Comparison of ENCODE assay signal across 8 cellular contexts in genomic region chr11:47642099-47642855, GRCh38. TPM values are rescaled to one million over a fixed set of nuclear protein-coding genes. Genes with fewer than 3 reads are reported as not detected.
DNase-seq lines count a peak whose midpoint lies in the region; ATAC-seq and TF ChIP-seq lines count a peak whose summit lies in the region.

MTCH2 (minus strand) TSS chr11:47642559; CDS start chr11:47642465, 94 bp downstream.

- H3K36me3 ChIP-seq in SK-N-SH (replicated peaks in 1 of 2; ENCODE audit: control insufficient read depth in 1 of 2, insufficient read depth in 2 of 2, low read length in 1 of 2): peaks cover 12 to 20% of the 10 kb centered on the region in 2 experiments
- H3K36me3 ChIP-seq in testis (ENCODE audit: low read depth, missing control alignments): no peaks in the 10 kb centered on the region

- peak; percentile 89 for DNase-seq in NCI-H1048 (lab: John Stamatoyannopoulos, UW)
- peak; percentile 98 for DNase-seq in SK-N-SH
- DNase-seq in glomerular endothelial cell (ENCODE audit: extremely low read depth, low read depth, low spot score): peak; percentile 75
- DNase-seq in omental fat pad (ENCODE audit: low spot score): peak; percentile 82
- peak; percentile 95 for DNase-seq in testis

- H3K79me2 ChIP-seq in SK-N-SH (ENCODE audit: insufficient read depth): peaks cover 35% of the 10 kb centered on the region

- TF ChIP-seq CTCF in SK-N-SH (IDR thresholded peaks at IDR 0.05): no peak; the same call in 1 of the 2 replicates
- TF ChIP-seq CTCF in omental fat pad (IDR thresholded peaks at IDR 0.05): no peak
- TF ChIP-seq CTCF in testis (IDR thresholded peaks at IDR 0.05): peak; percentile 21 to 66 (median 53)

- H4K20me1 ChIP-seq in SK-N-SH (ENCODE audit: insufficient read depth): no peaks in the 10 kb centered on the region

- intact Hi-C loops in testis (cut with DNase I; ENCODE audit: low total_unique reads): no loop called here

- H3K4me1 ChIP-seq in SK-N-SH (ENCODE audit: control insufficient read depth in 1 of 2, insufficient read depth in 2 of 2, low read depth in 1 of 2, low read length in 1 of 2) (peaks cover 0 to 19% of the 10 kb centered on the region in 2 experiments; a peak in 3 of 4 replicates), testis (peaks cover 7% of the 10 kb centered on the region)

- peak within 1 kb of the TSS; percentile 95 for H2AFZ ChIP-seq in SK-N-SH (ENCODE audit: low read depth)

- no peaks in the 10 kb centered on the region for H3K27me3 Mint-ChIP-seq in activated naive CD4-positive, alpha-beta T cell treated with anti-CD3 and anti-CD28 coated beads, Interleukin-2, amount 50 U/mL, for 24 hours

- no peak for TF ChIP-seq RAD21 in SK-N-SH (IDR thresholded peaks at IDR 0.05; ENCODE audit: low read length)

- POLR2A ChIA-PET in SK-N-SH (lab: Yijun Ruan, JAX): interaction anchor here (0.6 kb wide), 1 partner anchor 132 kb away, joined by 3 read pairs; no protein-coding TSS in a partner anchor

- peak within 1 kb of the TSS; percentile 97 for H3K27ac Mint-ChIP-seq in activated naive CD4-positive, alpha-beta T cell treated with anti-CD3 and anti-CD28 coated beads, Interleukin-2, amount 50 U/mL, for 24 hours

- no peaks in the 10 kb centered on the region for H3F3A ChIP-seq in SK-N-SH (replicated peaks; ENCODE audit: insufficient read depth)

- peak within 1 kb of the TSS; percentile 96 for H3K4me3 Mint-ChIP-seq in activated naive CD4-positive, alpha-beta T cell treated with anti-CD3 and anti-CD28 coated beads, Interleukin-2, amount 50 U/mL, for 24 hours

- H3K36me3 Mint-ChIP-seq in activated naive CD4-positive, alpha-beta T cell treated with anti-CD3 and anti-CD28 coated beads, Interleukin-2, amount 50 U/mL, for 24 hours: peaks cover 9% of the 10 kb centered on the region

- H3K27ac ChIP-seq in SK-N-SH (ENCODE audit: low read depth in 2 of 2, low read length in 1 of 2) (peak within 1 kb of the TSS; percentile 85 to 86), testis (peak within 1 kb of the TSS; percentile 94)

- H3K27me3 ChIP-seq in SK-N-SH (ENCODE audit: insufficient read depth) (no peaks in the 10 kb centered on the region), testis (no peaks in the 10 kb centered on the region)

- H3K9me3 ChIP-seq in SK-N-SH (no peaks in the 10 kb centered on the region), testis (no peaks in the 10 kb centered on the region)

- TF ChIP-seq POLR2A in testis (IDR thresholded peaks at IDR 0.05): peak; percentile 53

- peak within 1 kb of the TSS; percentile 83 for H3K4me2 ChIP-seq in SK-N-SH

- H3K9ac ChIP-seq in SK-N-SH: peak within 1 kb of the TSS; percentile 95

- H3K9me2 ChIP-seq in SK-N-SH: no peaks in the 10 kb centered on the region

- H3K4me3 ChIP-seq in GM08714 (ENCODE audit: low read length) (peak within 1 kb of the TSS; percentile 92), SK-N-SH (ENCODE audit: low read depth in 2 of 2, low read length in 1 of 2) (peak within 1 kb of the TSS; percentile 76 to 99), testis (peak within 1 kb of the TSS; percentile 90 to 93)

- ATAC-seq in HG02588 (IDR thresholded peaks at IDR 0.05; ENCODE audit: unreplicated experiment) (peak; percentile 85), omental fat pad (ENCODE audit: low FRiP score) (peak; percentile 98)

- H3K9me3 Mint-ChIP-seq in activated naive CD4-positive, alpha-beta T cell treated with anti-CD3 and anti-CD28 coated beads, Interleukin-2, amount 50 U/mL, for 24 hours: no peaks in the 10 kb centered on the region

- peaks cover 28% of the 10 kb centered on the region for H3K4me1 Mint-ChIP-seq in activated naive CD4-positive, alpha-beta T cell treated with anti-CD3 and anti-CD28 coated beads, Interleukin-2, amount 50 U/mL, for 24 hours

- CTCF ChIA-PET in SK-N-SH (lab: Yijun Ruan, JAX): no interaction called here

- no peak for TF ChIP-seq EP300 in SK-N-SH (IDR thresholded peaks at IDR 0.05; ENCODE audit: borderline replicate concordance in 1 of 2, low read depth in 1 of 2, low read length in 1 of 2)

- 2% methylated on average over 21 of the region's 78 CpGs for WGBS in SK-N-SH (ENCODE audit: low lambda C conversion rate)
- WGBS in testis, 2 donors: 1% methylated on average over 39 to 40 of the region's 78 CpGs

TF ChIP-seq in SK-N-SH, 30 proteins besides CTCF, POLR2A, EP300 and RAD21 (continues in another document):
- TF ChIP-seq FOXJ3 (CRISPR knock-in tag; IDR thresholded peaks at IDR 0.05) (no peak), FOXM1 (IDR thresholded peaks at IDR 0.05; ENCODE audit: low read depth) (no peak), TAF1 (IDR thresholded peaks at IDR 0.05; ENCODE audit: borderline replicate concordance, low read depth, low read length) (peak; percentile 87), POLR2AphosphoS5 (IDR thresholded peaks at IDR 0.05; ENCODE audit: low read depth, low read length) (peak; percentile 89), GABPA (IDR thresholded peaks at IDR 0.05; ENCODE audit: low read depth) (no peak), PBX3 (IDR thresholded peaks at IDR 0.05) (no peak; the same call in 1 of the 2 replicates), SMC3 (IDR thresholded peaks at IDR 0.05; ENCODE audit: low read depth, low read length) (no peak), CHD2 (IDR thresholded peaks at IDR 0.05; ENCODE audit: low read length, partially characterized antibody) (peak; percentile 93), MAX (IDR thresholded peaks at IDR 0.05; ENCODE audit: low read depth) (peak; percentile 85), REST (IDR thresholded peaks at IDR 0.05; ENCODE audit: low read depth, low read length) (no peak; the same call in 1 of the 2 replicates), USF1 (IDR thresholded peaks at IDR 0.05; ENCODE audit: borderline replicate concordance, low read depth) (peak; percentile 94), SIN3A (IDR thresholded peaks at IDR 0.05; ENCODE audit: borderline replicate concordance, low read depth, low read length) (no peak), GATA2 (CRISPR knock-in tag; IDR thresholded peaks at IDR 0.05) (no peak), EZH2phosphoT487 (IDR thresholded peaks at IDR 0.05; ENCODE audit: borderline replicate concordance, low read depth) (no peak), RXRA (IDR thresholded peaks at IDR 0.05; ENCODE audit: borderline replicate concordance, low read depth) (no peak), MEF2A (IDR thresholded peaks at IDR 0.05; ENCODE audit: borderline replicate concordance, low read depth) (no peak), NFIC (IDR thresholded peaks at IDR 0.05; ENCODE audit: borderline replicate concordance) (no peak; the same call in 1 of the 2 replicates)

RNA-seq across cellular contexts. Expression of gene MTCH2, which starts in this region (rescaled TPM):
- 115 and 132 TPM in 2 replicates for polyA plus RNA-seq in SK-N-SH (2012; rRNA removed)
- polyA plus RNA-seq in SK-N-SH (2012; cell fraction: cytosol; rRNA removed): 142 and 162 TPM in 2 replicates
- 49.0 and 59.3 TPM in 2 replicates for polyA plus RNA-seq in SK-N-SH (2012; cell fraction: nucleus; rRNA removed)
- 63.5 and 81.6 TPM in 2 replicates for total RNA-seq in glomerular endothelial cell
- 10 to 100 TPM; 38.6 to 68.9 (median 55.6) TPM for total RNA-seq in omental fat pad
- 10 to 100 TPM; 71.1 to 98.8 TPM for total RNA-seq in testis
- 396 TPM for polyA plus RNA-seq in testis (ENCODE audit: insufficient read depth, low read depth, low replicate concordance)

Comparison
In these comparisons a context has a peak if more than half of its experiments do, and no peak if none do; other contexts are left out.
1. Peak in every context shown above with its lines: DNase-seq, ATAC-seq, H3K4me3 ChIP-seq and H3K27ac ChIP-seq.
2. CTCF ChIP-seq: peak in testis (3 of 3); none in SK-N-SH (single experiment) and omental fat pad (0 of 3).